ENCODE assay signal across 23 cellular contexts in genomic region chr6:37575221-37575620, GRCh38.
"Had no signal": no experiment of that assay in that cellular context is flagged by ENCODE, and none has a peak within 500 bp of the region (broad histone marks: within the 10 kb centered on the region; RNA-seq: fewer than 3 reads in every experiment).

No MANE protein-coding gene starts in this region.

- H3K27ac Mint-ChIP-seq: activated CD8-positive, alpha-beta T cell treated with anti-CD3 and anti-CD28 coated beads for 36 hours; activated naive CD8-positive, alpha-beta T cell treated with anti-CD3 and anti-CD28 coated beads, Interleukin-2, amount 10 ng/mL, durations not matched to agents 7 days and 5 days; activated T-cell treated with anti-CD3 and anti-CD28 coated beads, Interleukin-2, amount 50 U/mL, for 72 hours; activated T-helper 2 cell treated with anti-CD3 and anti-CD28 coated beads, Interferon-gamma antibody, Interleukin-2, Interleukin-4, amounts not matched to agents 10 μg/mL and 5 μg/mL and 100 μg/mL, durations not matched to agents 14 hours and 24 hours and 36 hours; T-helper 17 cell had no signal

- DNase-seq: activated CD4-positive, alpha-beta T cell treated with anti-CD3 and anti-CD28 coated beads for 4 hours; activated CD8-positive, alpha-beta memory T cell treated with anti-CD3 and anti-CD28 coated beads, Interleukin-2, amount 50 U/mL, for 4 hours; activated CD8-positive, alpha-beta T cell treated with anti-CD3 and anti-CD28 coated beads for 36 hours; activated gamma-delta T cell treated with Interleukin-2 at 50 U/mL for 16 hours; activated naive CD4-positive, alpha-beta T cell treated with anti-CD3 and anti-CD28 coated beads, Interleukin-2, amount 50 U/mL, for 16 hours; activated naive CD8-positive, alpha-beta T cell treated with anti-CD3 and anti-CD28 coated beads, Interleukin-2, amount 10 ng/mL, durations not matched to agents 7 days and 5 days; activated T-cell treated with anti-CD3 and anti-CD28 coated beads, Interleukin-2, amount 50 U/mL, for 72 hours; anterior cingulate cortex; caudate nucleus; colonic mucosa; KG1; NCI-H1092; NCI-H1417; NCI-H1930; NCI-H510A treated with DMSO at 0.1 percent for 48 hours; SHP77; T-helper 17 cell; T1000 had no signal

- H3K4me1 Mint-ChIP-seq: activated naive CD8-positive, alpha-beta T cell treated with anti-CD3 and anti-CD28 coated beads, Interleukin-2, amount 10 ng/mL, durations not matched to agents 7 days and 5 days had no signal

- H3K4me1 ChIP-seq: adrenal gland, colonic mucosa had no signal

- H3K4me3 Mint-ChIP-seq: activated CD8-positive, alpha-beta T cell treated with anti-CD3 and anti-CD28 coated beads for 36 hours; activated naive CD8-positive, alpha-beta T cell treated with anti-CD3 and anti-CD28 coated beads, Interleukin-2, amount 10 ng/mL, durations not matched to agents 7 days and 5 days; activated T-cell treated with anti-CD3 and anti-CD28 coated beads, Interleukin-2, amount 50 U/mL, for 72 hours; T-helper 17 cell had no signal

- H3K27me3 ChIP-seq: adrenal gland, colonic mucosa, SJSA1 had no signal

- H3K27ac ChIP-seq: adrenal gland, colonic mucosa, SJSA1, VCaP had no signal

- H3K4me3 ChIP-seq: adrenal gland, colonic mucosa, SJSA1 had no signal

- H3K9me3 ChIP-seq: adrenal gland, colonic mucosa, SJSA1 had no signal

- H3K9me3 Mint-ChIP-seq: activated CD8-positive, alpha-beta T cell treated with anti-CD3 and anti-CD28 coated beads for 36 hours; activated naive CD8-positive, alpha-beta T cell treated with anti-CD3 and anti-CD28 coated beads, Interleukin-2, amount 10 ng/mL, durations not matched to agents 7 days and 5 days; activated T-cell treated with anti-CD3 and anti-CD28 coated beads, Interleukin-2, amount 50 U/mL, for 72 hours; activated T-helper 2 cell treated with anti-CD3 and anti-CD28 coated beads, Interferon-gamma antibody, Interleukin-2, Interleukin-4, amounts not matched to agents 10 μg/mL and 5 μg/mL and 100 μg/mL, durations not matched to agents 14 hours and 24 hours and 36 hours had no signal

- H3K36me3 Mint-ChIP-seq: activated naive CD8-positive, alpha-beta T cell treated with anti-CD3 and anti-CD28 coated beads, Interleukin-2, amount 10 ng/mL, durations not matched to agents 7 days and 5 days had no signal

- H3K36me3 ChIP-seq: adrenal gland, colonic mucosa, SJSA1 had no signal

- ATAC-seq: activated CD4-positive, CD25-positive, alpha-beta regulatory T cell treated with anti-CD3 and anti-CD28 coated beads, Interleukin-2, amount 50 U/mL, for 24 hours; activated CD8-positive, alpha-beta T cell treated with anti-CD3 and anti-CD28 coated beads for 36 hours; activated T-cell treated with anti-CD3 and anti-CD28 coated beads, Interleukin-2, amount 50 U/mL, for 72 hours; T-helper 17 cell had no signal
